In genomic region chr16:57551057-57551456, GRCh38 we compare ENCODE assay signal across 19 cellular contexts. TPM values are rescaled to one million over a fixed set of nuclear protein-coding genes. Genes with fewer than 3 reads are reported as not detected.
"Had no signal": no experiment of that assay in that cellular context is flagged by ENCODE, and none has a peak within 500 bp of the region (broad histone marks: within the 10 kb centered on the region; RNA-seq: fewer than 3 reads in every experiment).

No MANE protein-coding gene starts in this region.

- ATAC-seq: gastroesophageal sphincter, left cardiac atrium, lower lobe of right lung, psoas muscle, right lobe of liver had no signal

- DNase-seq: colonic mucosa; dermis blood vessel endothelial cell; esophagus squamous epithelium; foreskin fibroblast; glutamatergic neuron; kidney; left cardiac atrium; left ventricle myocardium inferior; lower lobe of right lung; mesenchymal stem cell; midbrain; psoas muscle; retina; stimulated activated CD4-positive, alpha-beta T cell treated with anti-CD3 and anti-CD28 coated beads, Interleukin-4, amount 100 ng/mL, for 4 hours; stimulated activated naive CD4-positive, alpha-beta T cell treated with Interleukin-2 at 50 U/mL for 16 hours; trophoblast cell had no signal

RNA-seq across cellular contexts. Expression of gene ADGRG5, which starts 8.6 kb away (rescaled TPM):
- total RNA-seq: dermis blood vessel endothelial cell, left ventricle myocardium inferior, osteoblast had no signal
